ENCODE assay signal across 16 cellular contexts in genomic region chrX:13721371-13721770, GRCh38. TPM values are rescaled to one million over a fixed set of nuclear protein-coding genes. Genes with fewer than 3 reads are reported as not detected.
DNase-seq lines count a peak whose midpoint lies in the region; ATAC-seq and TF ChIP-seq lines count a peak whose summit lies in the region.
"Had no signal": no experiment of that assay in that cellular context is flagged by ENCODE, and none has a peak within 500 bp of the region (broad histone marks: within the 10 kb centered on the region; RNA-seq: fewer than 3 reads in every experiment).

No MANE protein-coding gene starts in this region.

- 80% methylated on average over 4 of the region's 4 CpGs for WGBS in hepatocyte (ENCODE audit: low lambda C conversion rate, missing lambda C conversion rate)
- 82 to 91% methylated on average over 4 of the region's 4 CpGs for WGBS in thyroid gland, 2 donors

- H3K27ac Mint-ChIP-seq in activated naive CD4-positive, alpha-beta T cell treated with anti-CD3 and anti-CD28 coated beads, Interleukin-2, amount 50 U/mL, for 24 hours, result peak overlapping the region; percentile 46
- H3K27ac Mint-ChIP-seq: activated CD4-positive, alpha-beta memory T cell treated with anti-CD3 and anti-CD28 coated beads, Interleukin-2, amount 10 ng/mL, durations not matched to agents 7 days and 5 days; GM23338; T-helper 2 cell treated with Interferon-gamma antibody and Interleukin-4, amounts not matched to agents 5 μg/mL and 100 μg/mL, for 36 hours had no signal

- H3K27ac ChIP-seq in hepatocyte (peak overlapping the region; percentile 74), thyroid gland (peak overlapping the region in 2 of 3 donors; percentile 36 to 63)
- H3K27ac ChIP-seq: lower lobe of right lung had no signal

- intact Hi-C loops in thyroid gland (cut with DNase I), result no loop called here

- peak overlapping the region; percentile 52 for H3K4me2 ChIP-seq in hepatocyte
- H3K4me2 ChIP-seq: GM23338 had no signal

- H3K4me1 ChIP-seq in hepatocyte (ENCODE audit: insufficient read depth), result peaks cover 7% of the 10 kb centered on the region
- peaks cover 0 to 13% of the 10 kb centered on the region in 2 donors for H3K4me1 ChIP-seq in thyroid gland
- H3K4me1 ChIP-seq: lower lobe of right lung had no signal

- H3K4me3 ChIP-seq in hepatocyte, result no peak overlapping the region
- no peak overlapping the region for H3K4me3 ChIP-seq in thyroid gland (replicated peaks in 1 of 3)
- H3K4me3 ChIP-seq: GM23338, lower lobe of right lung, MG63 had no signal

- H3K79me2 ChIP-seq in hepatocyte, result peaks cover 45% of the 10 kb centered on the region

- no peaks in the 10 kb centered on the region for H3K27me3 ChIP-seq in hepatocyte
- no peaks in the 10 kb centered on the region for H3K27me3 ChIP-seq in thyroid gland
- H3K27me3 ChIP-seq: MG63 had no signal

- H3K27me3 Mint-ChIP-seq in activated naive CD4-positive, alpha-beta T cell treated with anti-CD3 and anti-CD28 coated beads, Interleukin-2, amount 50 U/mL, for 24 hours, result no peaks in the 10 kb centered on the region
- H3K27me3 Mint-ChIP-seq: activated CD4-positive, alpha-beta memory T cell treated with anti-CD3 and anti-CD28 coated beads, Interleukin-2, amount 10 ng/mL, durations not matched to agents 7 days and 5 days; central memory CD8-positive, alpha-beta T cell had no signal

- no peaks in the 10 kb centered on the region for H3K36me3 ChIP-seq in hepatocyte (replicated peaks; ENCODE audit: insufficient read depth, low read depth)
- H3K36me3 ChIP-seq in thyroid gland, result no peaks in the 10 kb centered on the region

- H2AFZ ChIP-seq in hepatocyte, result no peak overlapping the region
- H2AFZ ChIP-seq: GM23338 had no signal

- peaks cover 69% of the 10 kb centered on the region for H3K4me1 Mint-ChIP-seq in activated naive CD4-positive, alpha-beta T cell treated with anti-CD3 and anti-CD28 coated beads, Interleukin-2, amount 50 U/mL, for 24 hours

- no peak overlapping the region for H3K4me3 Mint-ChIP-seq in activated naive CD4-positive, alpha-beta T cell treated with anti-CD3 and anti-CD28 coated beads, Interleukin-2, amount 50 U/mL, for 24 hours
- H3K4me3 Mint-ChIP-seq: activated CD4-positive, alpha-beta memory T cell treated with anti-CD3 and anti-CD28 coated beads, Interleukin-2, amount 10 ng/mL, durations not matched to agents 7 days and 5 days; central memory CD8-positive, alpha-beta T cell; GM23338; T-helper 2 cell treated with Interferon-gamma antibody and Interleukin-4, amounts not matched to agents 5 μg/mL and 100 μg/mL, for 36 hours had no signal

- H3K9me3 ChIP-seq in hepatocyte (ENCODE audit: low read depth), result no peaks in the 10 kb centered on the region
- no peaks in the 10 kb centered on the region for H3K9me3 ChIP-seq in thyroid gland
- H3K9me3 ChIP-seq: lower lobe of right lung, MG63 had no signal

- TF ChIP-seq POLR2A in thyroid gland (IDR thresholded peaks at IDR 0.05), result no peak

- H3K36me3 Mint-ChIP-seq in activated naive CD4-positive, alpha-beta T cell treated with anti-CD3 and anti-CD28 coated beads, Interleukin-2, amount 50 U/mL, for 24 hours, result peaks cover 8% of the 10 kb centered on the region

- TF ChIP-seq CTCF in hepatocyte (IDR thresholded peaks at IDR 0.05; ENCODE audit: poor library complexity) (no peak), thyroid gland (IDR thresholded peaks at IDR 0.05) (no peak)

- ATAC-seq in HG03135 (IDR thresholded peaks at IDR 0.05; ENCODE audit: unreplicated experiment), result no peak
- ATAC-seq: GM23338 had no signal

- no peaks in the 10 kb centered on the region for H3K9me2 ChIP-seq in hepatocyte (replicated peaks; ENCODE audit: insufficient read depth)

- H4K20me1 ChIP-seq in hepatocyte (ENCODE audit: insufficient read depth, poor library complexity, severe bottlenecking), result no peaks in the 10 kb centered on the region

- no peaks in the 10 kb centered on the region for H3K9me3 Mint-ChIP-seq in activated naive CD4-positive, alpha-beta T cell treated with anti-CD3 and anti-CD28 coated beads, Interleukin-2, amount 50 U/mL, for 24 hours
- H3K9me3 Mint-ChIP-seq: central memory CD8-positive, alpha-beta T cell; GM23338 had no signal

- no peak for DNase-seq in activated naive CD4-positive, alpha-beta T cell treated with anti-CD3 and anti-CD28 coated beads, Interleukin-2, amount 50 U/mL, for 16 hours
- DNase-seq in NCI-H446 treated with DMSO at 0.1 percent for 48 hours (lab: John Stamatoyannopoulos, UW) (peak; percentile 17), hepatocyte (ENCODE audit: low spot score) (no peak), thyroid gland (no peak), SIG-M5 (lab: John Stamatoyannopoulos, UW) (no peak), nucleus accumbens (lab: John Stamatoyannopoulos, UW) (no peak)
- DNase-seq: activated CD4-positive, alpha-beta memory T cell treated with anti-CD3 and anti-CD28 coated beads, Interleukin-2, amount 10 ng/mL, durations not matched to agents 7 days and 5 days; activated naive CD4-positive, alpha-beta T cell; lower lobe of right lung; MG63; stimulated activated CD8-positive, alpha-beta memory T cell treated with anti-CD3 and anti-CD28 coated beads, Interleukin-4, amount 100 ng/mL, for 48 hours had no signal

RNA-seq across cellular contexts. Expression of gene TRAPPC2, which starts 13.0 kb away (rescaled TPM):
- total RNA-seq in hepatocyte (23.4 and 24.8 TPM in 2 replicates), thyroid gland (10 to 100 TPM; 18.9 to 27.7 (median 22.1) TPM)
- polyA plus RNA-seq in hepatocyte, result 11.7 and 15.8 TPM in 2 replicates

RNA-seq across cellular contexts. Expression of gene OFD1, which starts 13.2 kb away (rescaled TPM):
- total RNA-seq in hepatocyte (23.5 and 27.6 TPM in 2 replicates), thyroid gland (10 to 100 TPM; 33.6 to 46.0 (median 43.5) TPM)
- 23.5 and 30.6 TPM in 2 replicates for polyA plus RNA-seq in hepatocyte

RNA-seq across cellular contexts. Expression of gene RAB9A, which starts 32.4 kb away (rescaled TPM):
- total RNA-seq in hepatocyte, result 66.1 and 73.0 TPM in 2 replicates
- 51.2 and 53.9 TPM in 2 replicates for polyA plus RNA-seq in hepatocyte
- 10 to 100 TPM; 29.5 to 47.0 (median 36.0) TPM for total RNA-seq in thyroid gland
